In genomic region chr22:28351585-28351984, GRCh38 we compare ENCODE assay signal across 14 cellular contexts.
"Had no signal": no experiment of that assay in that cellular context is flagged by ENCODE, and none has a peak within 500 bp of the region (broad histone marks: within the 10 kb centered on the region; RNA-seq: fewer than 3 reads in every experiment).

No MANE protein-coding gene starts in this region.

- FAIRE-seq: pancreas, small intestine had no signal

- H3K4me3 Mint-ChIP-seq: activated naive CD4-positive, alpha-beta T cell treated with anti-CD3 and anti-CD28 coated beads, Interleukin-2, amount 50 U/mL, for 24 hours; neural progenitor cell had no signal

- H3K27me3 ChIP-seq: body of pancreas, gastroesophageal sphincter, neural progenitor cell, pancreas, stomach had no signal

- H3K9me3 Mint-ChIP-seq: activated naive CD4-positive, alpha-beta T cell treated with anti-CD3 and anti-CD28 coated beads, Interleukin-2, amount 50 U/mL, for 24 hours; activated T-helper 2 cell treated with anti-CD3 and anti-CD28 coated beads, Interferon-gamma antibody, Interleukin-2, Interleukin-4, amounts not matched to agents 10 μg/mL and 5 μg/mL and 100 μg/mL, durations not matched to agents 14 hours and 24 hours and 36 hours; neural progenitor cell had no signal

- H3K4me3 ChIP-seq: body of pancreas, gastroesophageal sphincter, neural progenitor cell, pancreas, stomach, thoracic aorta had no signal

- ATAC-seq: body of pancreas, gastroesophageal sphincter, left ventricle myocardium superior, pancreas had no signal

- H3K36me3 ChIP-seq: gastroesophageal sphincter, neural progenitor cell, pancreas, stomach, thoracic aorta had no signal

- H3K36me3 Mint-ChIP-seq: activated naive CD4-positive, alpha-beta T cell treated with anti-CD3 and anti-CD28 coated beads, Interleukin-2, amount 50 U/mL, for 24 hours; neural progenitor cell had no signal

- H3K27ac ChIP-seq: body of pancreas, gastroesophageal sphincter, neural progenitor cell, pancreas, stomach, thoracic aorta had no signal

- H3K4me1 ChIP-seq: body of pancreas, gastroesophageal sphincter, neural progenitor cell, pancreas had no signal

- H3K9ac ChIP-seq: neural progenitor cell had no signal

- H3K27ac Mint-ChIP-seq: activated naive CD4-positive, alpha-beta T cell treated with anti-CD3 and anti-CD28 coated beads, Interleukin-2, amount 50 U/mL, for 24 hours; activated T-helper 2 cell treated with anti-CD3 and anti-CD28 coated beads, Interferon-gamma antibody, Interleukin-2, Interleukin-4, amounts not matched to agents 10 μg/mL and 5 μg/mL and 100 μg/mL, durations not matched to agents 14 hours and 24 hours and 36 hours; neural progenitor cell had no signal

- DNase-seq: activated CD4-positive, alpha-beta T cell treated with anti-CD3 and anti-CD28 coated beads, Interleukin-2, amount 50 U/mL, for 1 hour; activated T-cell treated with anti-CD3 and anti-CD28 coated beads for 4 hours; body of pancreas; dermis blood vessel endothelial cell; hippocampal formation; left ventricle myocardium superior; pancreas; small intestine; stomach had no signal

- H3K4me1 Mint-ChIP-seq: activated naive CD4-positive, alpha-beta T cell treated with anti-CD3 and anti-CD28 coated beads, Interleukin-2, amount 50 U/mL, for 24 hours had no signal

- H3K9me3 ChIP-seq: body of pancreas, gastroesophageal sphincter, pancreas, stomach, thoracic aorta had no signal

- H3K27me3 Mint-ChIP-seq: activated naive CD4-positive, alpha-beta T cell treated with anti-CD3 and anti-CD28 coated beads, Interleukin-2, amount 50 U/mL, for 24 hours had no signal
